Comparison of ENCODE assay signal across 10 cellular contexts in the genomic region with DNA sequence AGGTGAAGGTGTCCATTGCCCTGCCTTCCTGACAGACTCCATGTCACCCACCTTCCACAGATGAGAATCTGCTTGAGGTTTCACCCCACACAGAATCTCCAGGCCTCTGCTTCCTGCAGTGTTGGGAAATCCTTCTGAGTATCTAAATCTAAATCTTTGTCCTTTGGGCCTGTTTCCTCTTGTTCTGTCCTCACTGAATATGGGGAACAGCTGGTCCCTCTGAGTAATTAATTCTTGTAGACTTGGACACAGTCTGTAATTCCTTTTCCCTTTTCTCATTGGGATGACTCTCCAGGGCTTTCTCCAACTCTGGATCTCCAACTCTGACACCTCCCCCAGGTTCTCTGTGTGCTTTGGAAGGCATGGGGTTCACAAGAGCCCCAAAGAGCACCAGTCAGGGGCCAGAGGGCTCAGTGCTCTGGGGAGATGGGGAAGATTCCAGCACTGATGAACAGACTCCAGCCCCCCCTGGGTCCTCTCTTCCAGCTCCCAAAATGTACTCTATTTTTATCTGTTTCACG. TPM values are rescaled to one million over a fixed set of nuclear protein-coding genes. Genes with fewer than 3 reads are reported as not detected.
DNase-seq lines count a peak whose midpoint lies in the region; ATAC-seq, FAIRE-seq and TF ChIP-seq lines count a peak whose summit lies in the region.
"Had no signal": no experiment of that assay in that cellular context is flagged by ENCODE, and none has a peak within 500 bp of the region (broad histone marks: within the 10 kb centered on the region; RNA-seq: fewer than 3 reads in every experiment).

No MANE protein-coding gene starts in this region.

- H3K27ac ChIP-seq in parathyroid adenoma = peak overlapping the region; percentile 67

- H3K79me2 ChIP-seq in parathyroid adenoma = peaks cover 10% of the 10 kb centered on the region

- DNase-seq in AG10803 (ENCODE audit: low read depth) (peak; percentile 92), OCI-M1 (lab: John Stamatoyannopoulos, UW) (peak; percentile 60), fibroblast of the aortic adventitia (ENCODE audit: low read depth) (peak; percentile 75), H4 (ENCODE audit: low spot score) (no peak), H54 (ENCODE audit: insufficient read length, low spot score) (no peak)
- no peak for DNase-seq in stimulated activated naive CD4-positive, alpha-beta T cell treated with Interleukin-2 at 50 U/mL for 16 hours (lab: John Stamatoyannopoulos, UW)
- DNase-seq: nucleus accumbens had no signal

- H3K9ac ChIP-seq in parathyroid adenoma = no peak overlapping the region

- peaks cover 27% of the 10 kb centered on the region for H3K4me1 ChIP-seq in parathyroid adenoma

- no peak for FAIRE-seq in H54 (lab: Jason Lieb, UNC)

- no peak for ATAC-seq in GM18511 (IDR thresholded peaks at IDR 0.05; ENCODE audit: unreplicated experiment)

- no peak overlapping the region for H2AFZ ChIP-seq in parathyroid adenoma

- TF ChIP-seq CTCF in AG10803 (conservative IDR thresholded peaks at IDR 0.05; ENCODE audit: low read length) (no peak), fibroblast of the aortic adventitia (IDR thresholded peaks at IDR 0.05; ENCODE audit: insufficient read depth, low read length) (no peak), parathyroid adenoma (IDR thresholded peaks at IDR 0.05) (no peak)

- H3K4me3 ChIP-seq in AG10803 (ENCODE audit: low read length) (peak overlapping the region; percentile 41), fibroblast of the aortic adventitia (ENCODE audit: low read depth, low read length) (no peak overlapping the region), parathyroid adenoma (ENCODE audit: low read depth, low read length) (no peak overlapping the region)

- no peaks in the 10 kb centered on the region for H3K36me3 ChIP-seq in parathyroid adenoma (ENCODE audit: control insufficient read depth, insufficient read depth, low read length)

- H3K4me2 ChIP-seq in parathyroid adenoma (ENCODE audit: low read length) = no peak overlapping the region

- TF ChIP-seq POLR2A in H54 (IDR thresholded peaks at IDR 0.05; ENCODE audit: low read depth, low read length) = no peak

- H3K9me3 ChIP-seq in parathyroid adenoma (ENCODE audit: control insufficient read depth, low read length) = no peaks in the 10 kb centered on the region

- H3K27me3 ChIP-seq in parathyroid adenoma (ENCODE audit: control insufficient read depth, insufficient read depth, low read length) = no peaks in the 10 kb centered on the region

RNA-seq across cellular contexts. Expression of gene ACVRL1, which starts 2.3 kb away (rescaled TPM):
- total RNA-seq in fibroblast of the aortic adventitia (ENCODE audit: low replicate concordance) = 50.3 and 56.5 TPM in 2 replicates
- total RNA-seq in H4 (2014; rRNA removed; shearing (Covaris generic)) = 4.1 and 4.8 TPM in 2 replicates
- total RNA-seq: B cell had no signal

RNA-seq across cellular contexts. Expression of gene ANKRD33, which starts 17.1 kb away (rescaled TPM):
- total RNA-seq in fibroblast of the aortic adventitia (ENCODE audit: low replicate concordance) = 0.09 TPM in 1 of 2 replicates, not detected in the other
- total RNA-seq in H4 (2014; rRNA removed; shearing (Covaris generic)) = not detected in 2 replicates
- total RNA-seq: B cell had no signal

RNA-seq across cellular contexts. Expression of gene ACVR1B, which starts 46.5 kb away (rescaled TPM):
- total RNA-seq in fibroblast of the aortic adventitia (ENCODE audit: low replicate concordance) = 12.6 and 17.1 TPM in 2 replicates
- 3.8 and 6.1 TPM in 2 replicates for total RNA-seq in H4 (2014; rRNA removed; shearing (Covaris generic))

RNA-seq across cellular contexts. Expression of gene FIGNL2, which starts 56.5 kb away (rescaled TPM):
- 0.18 TPM in 1 of 2 replicates, not detected in the other for total RNA-seq in fibroblast of the aortic adventitia (ENCODE audit: low replicate concordance)
- total RNA-seq in H4 (2014; rRNA removed; shearing (Covaris generic)) = not detected in 2 replicates

Comparison
In these comparisons a context has a peak if more than half of its experiments do, and no peak if none do; other contexts are left out.
1. DNase-seq: peak in AG10803 (single experiment), OCI-M1 (single experiment) and fibroblast of the aortic adventitia (single experiment); none in H4 (single experiment), stimulated activated naive CD4-positive, alpha-beta T cell treated with Interleukin-2 at 50 U/mL for 16 hours (single experiment) and H54 (single experiment).